9 cellular contexts compared by ENCODE assay signal in the genomic region with DNA sequence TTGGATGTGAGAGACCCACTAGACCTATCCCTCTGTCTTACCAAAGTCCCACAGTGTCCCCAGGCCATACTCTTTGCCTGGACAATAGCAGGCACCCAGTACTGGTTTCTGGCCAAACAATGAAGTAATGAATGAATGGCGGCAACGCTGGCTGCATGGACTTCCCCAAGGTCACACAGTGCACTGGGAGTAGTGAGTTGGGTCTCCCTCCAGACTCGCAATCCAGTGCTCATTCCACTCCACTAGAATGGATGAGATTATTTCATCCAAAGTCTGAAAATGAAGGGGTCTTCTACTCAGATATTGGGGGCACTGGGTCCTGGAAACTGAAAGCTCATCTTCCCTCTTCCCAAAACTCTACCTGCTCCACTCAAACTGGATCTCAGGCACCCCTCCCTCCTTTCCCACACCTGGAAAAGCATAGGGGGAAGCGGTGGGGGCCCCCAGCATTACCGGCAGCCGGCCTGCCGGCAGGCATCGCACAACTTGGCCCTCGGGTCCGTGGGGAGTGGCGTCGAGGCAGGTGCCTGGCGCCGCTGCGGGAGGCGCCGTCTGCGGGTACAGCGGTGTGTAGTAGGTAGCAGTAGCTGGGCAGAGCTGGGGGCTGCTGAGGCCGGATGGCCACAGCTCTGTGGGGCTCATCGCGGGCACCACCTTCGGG. TPM values are rescaled to one million over a fixed set of nuclear protein-coding genes. Genes with fewer than 3 reads are reported as not detected.
A peak's percentile ranks its signal among the peaks of the same experiment; 100 is the strongest.
DNase-seq lines count a peak whose midpoint lies in the region; ATAC-seq and TF ChIP-seq lines count a peak whose summit lies in the region.
"Had no signal": no experiment of that assay in that cellular context is flagged by ENCODE, and none has a peak within 500 bp of the region (broad histone marks: within the 10 kb centered on the region; RNA-seq: fewer than 3 reads in every experiment).

No MANE protein-coding gene starts in this region.

- H3K4me2 ChIP-seq in SK-N-SH: peak overlapping the region; percentile 99

- no peak for TF ChIP-seq RAD21 in SK-N-SH (IDR thresholded peaks at IDR 0.05; ENCODE audit: low read length)

- peak overlapping the region; percentile 97 for H2AFZ ChIP-seq in SK-N-SH (ENCODE audit: low read depth)

- no peak for DNase-seq in cardiac muscle cell (ENCODE audit: low read depth in 1 of 2, low spot score in 1 of 2)
- DNase-seq in Right ventricle myocardium superior: no peak
- DNase-seq in SK-N-SH: no peak
- no peak for DNase-seq in fibroblast of the aortic adventitia (ENCODE audit: low read depth)
- DNase-seq in mucosa of gallbladder (ENCODE audit: low spot score): no peak

- H3K36me3 ChIP-seq in cardiac muscle cell (no peaks in the 10 kb centered on the region), SK-N-SH (replicated peaks in 1 of 2; ENCODE audit: control insufficient read depth in 1 of 2, insufficient read depth in 2 of 2, low read length in 1 of 2) (no peaks in the 10 kb centered on the region)

- no peaks in the 10 kb centered on the region for H3K9me2 ChIP-seq in SK-N-SH

- CTCF ChIA-PET in SK-N-SH (lab: Yijun Ruan, JAX): interaction anchor here (1.0 to 29.7 kb wide), 7 partner anchors 9 to 108 kb away, joined by 3 to 503 read pairs (median 4); no protein-coding TSS in a partner anchor

- peaks cover 18% of the 10 kb centered on the region for H3F3A ChIP-seq in SK-N-SH (replicated peaks; ENCODE audit: insufficient read depth)

- ATAC-seq in Right ventricle myocardium superior (ENCODE audit: poor library complexity): no peak
- no peak for ATAC-seq in HG03280 (IDR thresholded peaks at IDR 0.05; ENCODE audit: unreplicated experiment)
- ATAC-seq in GM18861 (IDR thresholded peaks at IDR 0.05; ENCODE audit: unreplicated experiment): no peak

- H3K9me3 ChIP-seq in cardiac muscle cell (ENCODE audit: low read depth) (no peaks in the 10 kb centered on the region), SK-N-SH (no peaks in the 10 kb centered on the region)

- H3K27ac ChIP-seq in cardiac muscle cell (no peak overlapping the region), SK-N-SH (ENCODE audit: low read depth in 2 of 2, low read length in 1 of 2) (peak overlapping the region in 1 of 2 experiments; percentile 82; a peak in 2 of 4 replicates), skin epidermis (peak overlapping the region in 19 of 21 experiments; percentile 20 to 88 (median 71))
- H3K27ac ChIP-seq: epithelial cell of prostate had no signal

- H3K79me2 ChIP-seq in SK-N-SH (ENCODE audit: insufficient read depth): no peaks in the 10 kb centered on the region

- TF ChIP-seq EP300 in SK-N-SH (IDR thresholded peaks at IDR 0.05; ENCODE audit: borderline replicate concordance in 1 of 2, low read depth in 1 of 2, low read length in 1 of 2): no peak

- WGBS in SK-N-SH (ENCODE audit: low lambda C conversion rate): 28% methylated on average over 6 of the region's 23 CpGs

- H3K4me1 ChIP-seq in cardiac muscle cell (ENCODE audit: low read depth) (peaks cover 6% of the 10 kb centered on the region), SK-N-SH (ENCODE audit: control insufficient read depth in 1 of 2, insufficient read depth in 2 of 2, low read depth in 1 of 2, low read length in 1 of 2) (peaks cover 11 to 34% of the 10 kb centered on the region in 2 experiments; a peak in 3 of 4 replicates)

- TF ChIP-seq CTCF in cardiac muscle cell (IDR thresholded peaks at IDR 0.05; ENCODE audit: low read depth, low read length) (no peak), SK-N-SH (IDR thresholded peaks at IDR 0.05) (no peak), fibroblast of the aortic adventitia (IDR thresholded peaks at IDR 0.05; ENCODE audit: insufficient read depth, low read length) (no peak)

- POLR2A ChIA-PET in SK-N-SH (lab: Yijun Ruan, JAX): interaction anchor here (1.7 to 3.5 kb wide), 4 partner anchors 10 to 186 kb away, joined by 6 to 18 read pairs (median 8); partner anchors contain the start of gene HNRNPR

- peak overlapping the region; percentile 65; the same call in 1 of the 2 replicates for H3K9ac ChIP-seq in SK-N-SH

- intact Hi-C loops in Right ventricle myocardium superior (cut with DNase I): loop anchor here (5.0 kb wide), 1 partner anchor 33 kb away; no protein-coding TSS in a partner anchor

- H4K20me1 ChIP-seq in SK-N-SH (ENCODE audit: insufficient read depth): no peaks in the 10 kb centered on the region

- peak overlapping the region; percentile 68 for H3K4me3 ChIP-seq in cardiac muscle cell
- peak overlapping the region; percentile 67 to 74 for H3K4me3 ChIP-seq in SK-N-SH (ENCODE audit: low read depth in 2 of 2, low read length in 1 of 2)
- peak overlapping the region; percentile 67 for H3K4me3 ChIP-seq in fibroblast of the aortic adventitia (ENCODE audit: low read depth, low read length)
- H3K4me3 ChIP-seq in skin epidermis: peak overlapping the region; percentile 48 to 59 (median 55)

- peaks cover 9% of the 10 kb centered on the region for H3K27me3 ChIP-seq in cardiac muscle cell
- H3K27me3 ChIP-seq in SK-N-SH (ENCODE audit: insufficient read depth): no peaks in the 10 kb centered on the region

TF ChIP-seq in SK-N-SH, 30 proteins besides CTCF, POLR2A, EP300 and RAD21:
- TF ChIP-seq, protein P1, sequence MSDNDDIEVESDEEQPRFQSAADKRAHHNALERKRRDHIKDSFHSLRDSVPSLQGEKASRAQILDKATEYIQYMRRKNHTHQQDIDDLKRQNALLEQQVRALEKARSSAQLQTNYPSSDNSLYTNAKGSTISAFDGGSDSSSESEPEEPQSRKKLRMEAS (IDR thresholded peaks at IDR 0.05; ENCODE audit: low read depth): no peak
- TF ChIP-seq YY1 (IDR thresholded peaks at IDR 0.05; ENCODE audit: low read depth) (no peak), ZBTB33 (IDR thresholded peaks at IDR 0.05; ENCODE audit: borderline replicate concordance, low read depth) (no peak)

RNA-seq across cellular contexts. Expression of gene E2F2, which starts 0.8 kb away (rescaled TPM):
- total RNA-seq in cardiac muscle cell (2.1 and 2.5 TPM in 2 replicates), Right ventricle myocardium superior (0.35 TPM), fibroblast of the aortic adventitia (ENCODE audit: low replicate concordance) (5.6 TPM in 1 of 2 replicates, not detected in the other), mucosa of gallbladder (0.46 TPM)
- polyA plus RNA-seq in cardiac muscle cell (2.2 and 2.7 TPM in 2 replicates), SK-N-SH (2012; rRNA removed) (0.43 and 0.44 TPM in 2 replicates)
- polyA plus RNA-seq in SK-N-SH (2012; cell fraction: cytosol; rRNA removed): 0.30 and 0.47 TPM in 2 replicates
- 1.1 and 1.7 TPM in 2 replicates for polyA plus RNA-seq in SK-N-SH (2012; cell fraction: nucleus; rRNA removed)

RNA-seq across cellular contexts. Expression of gene ID3, which starts 29.1 kb away (rescaled TPM):
- total RNA-seq in cardiac muscle cell: 698 and 784 TPM in 2 replicates
- polyA plus RNA-seq in cardiac muscle cell: 703 and 1,027 TPM in 2 replicates
- 73.0 TPM for total RNA-seq in Right ventricle myocardium superior
- polyA plus RNA-seq in SK-N-SH (2012; rRNA removed): 394 and 504 TPM in 2 replicates
- 247 and 268 TPM in 2 replicates for polyA plus RNA-seq in SK-N-SH (2012; cell fraction: cytosol; rRNA removed)
- 1,333 and 1,662 TPM in 2 replicates for polyA plus RNA-seq in SK-N-SH (2012; cell fraction: nucleus; rRNA removed)
- total RNA-seq in fibroblast of the aortic adventitia (ENCODE audit: low replicate concordance): 51.8 and 673 TPM in 2 replicates
- 48.9 TPM for total RNA-seq in mucosa of gallbladder

RNA-seq across cellular contexts. Expression of gene ASAP3, which starts 46.2 kb away (rescaled TPM):
- total RNA-seq in cardiac muscle cell (71.1 and 157 TPM in 2 replicates), Right ventricle myocardium superior (44.6 TPM), fibroblast of the aortic adventitia (ENCODE audit: low replicate concordance) (46.9 and 65.3 TPM in 2 replicates), mucosa of gallbladder (40.1 TPM)
- polyA plus RNA-seq in cardiac muscle cell (62.0 and 72.3 TPM in 2 replicates), SK-N-SH (2012; rRNA removed) (19.6 and 25.2 TPM in 2 replicates)
- polyA plus RNA-seq in SK-N-SH (2012; cell fraction: cytosol; rRNA removed): 8.6 and 12.3 TPM in 2 replicates
- 75.5 and 82.9 TPM in 2 replicates for polyA plus RNA-seq in SK-N-SH (2012; cell fraction: nucleus; rRNA removed)
